22 cellular contexts compared by ENCODE assay signal in the genomic region with DNA sequence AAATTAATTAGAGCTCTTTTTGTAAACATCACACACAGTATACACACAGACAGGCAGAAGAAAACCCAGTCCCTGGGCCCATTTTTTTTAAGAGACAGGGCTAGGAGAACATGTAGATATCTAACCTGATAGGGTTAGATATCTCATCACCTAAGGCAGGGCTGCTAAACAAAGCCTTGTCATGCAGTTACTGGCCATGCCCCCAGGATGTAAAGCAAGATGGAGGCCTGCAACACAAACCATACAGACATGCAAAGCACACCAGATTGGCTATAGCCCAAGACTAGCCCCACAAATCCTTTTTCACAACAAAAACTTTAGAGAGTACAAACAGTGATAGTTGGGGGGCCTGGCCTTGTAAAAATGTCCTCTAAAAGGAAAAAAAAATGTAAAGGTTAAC. TPM values are rescaled to one million over a fixed set of nuclear protein-coding genes. Genes with fewer than 3 reads are reported as not detected.
DNase-seq lines count a peak whose midpoint lies in the region; ATAC-seq, FAIRE-seq and TF ChIP-seq lines count a peak whose summit lies in the region.
"Had no signal": no experiment of that assay in that cellular context is flagged by ENCODE, and none has a peak within 500 bp of the region (broad histone marks: within the 10 kb centered on the region; RNA-seq: fewer than 3 reads in every experiment).

No MANE protein-coding gene starts in this region.

- H3K79me2 ChIP-seq in Loucy (ENCODE audit: insufficient read depth, low read length), result peaks cover 15% of the 10 kb centered on the region
- H3K79me2 ChIP-seq in astrocyte (ENCODE audit: insufficient read depth, low read length), result no peaks in the 10 kb centered on the region
- peaks cover 2% of the 10 kb centered on the region for H3K79me2 ChIP-seq in hepatocyte
- peaks cover 41% of the 10 kb centered on the region for H3K79me2 ChIP-seq in neural progenitor cell (ENCODE audit: low read depth)

- H3K27me3 Mint-ChIP-seq in astrocyte (ENCODE audit: low read depth, unreplicated experiment) (no peaks in the 10 kb centered on the region), neural progenitor cell (ENCODE audit: insufficient read depth, low read depth) (peaks cover 6% of the 10 kb centered on the region)
- H3K27me3 Mint-ChIP-seq: CD4-positive, alpha-beta T cell had no signal

- H3K9me3 ChIP-seq in Loucy (ENCODE audit: insufficient read depth, low read depth, low read length) (no peaks in the 10 kb centered on the region; the same call in 1 of the 2 replicates), astrocyte (ENCODE audit: insufficient read depth, low read depth, low read length) (peaks cover 9% of the 10 kb centered on the region), hepatocyte (ENCODE audit: low read depth) (no peaks in the 10 kb centered on the region), neural progenitor cell (ENCODE audit: low read depth) (no peaks in the 10 kb centered on the region)

- no peak for FAIRE-seq in astrocyte (lab: Jason Lieb, UNC)
- FAIRE-seq: A549, D721Med, G401.6, GM12891, GM19239, H54 had no signal

- no peaks in the 10 kb centered on the region for H3K9me2 ChIP-seq in Loucy (replicated peaks; ENCODE audit: low read depth, low read length)
- H3K9me2 ChIP-seq in hepatocyte (replicated peaks; ENCODE audit: insufficient read depth), result no peaks in the 10 kb centered on the region

- TF ChIP-seq CTCF in Loucy (conservative IDR thresholded peaks at IDR 0.05; ENCODE audit: low read length) (no peak), astrocyte (IDR thresholded peaks at IDR 0.05; ENCODE audit: insufficient read depth, low read depth, low read length) (no peak), hepatocyte (IDR thresholded peaks at IDR 0.05; ENCODE audit: poor library complexity) (no peak), neural progenitor cell (IDR thresholded peaks at IDR 0.05) (no peak)

- H3K27ac ChIP-seq in astrocyte (ENCODE audit: low read depth, low read length) (no peak overlapping the region), hepatocyte (peak overlapping the region; percentile 92), neural progenitor cell (peak overlapping the region; percentile 99)
- H3K27ac ChIP-seq: 22Rv1, A549, C4-2B, GM23248 had no signal

- no peak for ATAC-seq in HG02884 (IDR thresholded peaks at IDR 0.05; ENCODE audit: unreplicated experiment)
- ATAC-seq: A549 had no signal

- no peaks in the 10 kb centered on the region for H4K20me1 ChIP-seq in Loucy (ENCODE audit: insufficient read depth, low read length, poor library complexity, severe bottlenecking)
- H4K20me1 ChIP-seq in astrocyte (ENCODE audit: insufficient read depth, low read length), result no peaks in the 10 kb centered on the region
- H4K20me1 ChIP-seq in hepatocyte (ENCODE audit: insufficient read depth, poor library complexity, severe bottlenecking), result no peaks in the 10 kb centered on the region
- H4K20me1 ChIP-seq in neural progenitor cell (ENCODE audit: low read depth), result peaks cover 28% of the 10 kb centered on the region

- H3K4me3 Mint-ChIP-seq in astrocyte (ENCODE audit: unreplicated experiment) (no peak overlapping the region), neural progenitor cell (no peak overlapping the region)
- H3K4me3 Mint-ChIP-seq: CD4-positive, alpha-beta T cell had no signal

- H3K9ac ChIP-seq in Loucy (ENCODE audit: low read depth, low read length, poor library complexity, severe bottlenecking) (peak overlapping the region; percentile 36), astrocyte (ENCODE audit: low read length) (no peak overlapping the region), neural progenitor cell (peak overlapping the region; percentile 29)
- H3K9ac ChIP-seq: GM23248 had no signal

- H3K4me1 ChIP-seq in Loucy (ENCODE audit: insufficient read depth, low read length, poor library complexity, severe bottlenecking) (peaks cover 11% of the 10 kb centered on the region), astrocyte (ENCODE audit: insufficient read depth, low read length) (no peaks in the 10 kb centered on the region), hepatocyte (ENCODE audit: insufficient read depth) (peaks cover 23% of the 10 kb centered on the region), neural progenitor cell (peaks cover 9% of the 10 kb centered on the region)
- H3K4me1 ChIP-seq: A549, Caco-2 had no signal

- peaks cover 7% of the 10 kb centered on the region for H3K36me3 Mint-ChIP-seq in astrocyte (ENCODE audit: low read depth, unreplicated experiment)
- H3K36me3 Mint-ChIP-seq in neural progenitor cell, result peaks cover 2% of the 10 kb centered on the region

- no peak overlapping the region for H2AFZ ChIP-seq in Loucy (ENCODE audit: low read length)
- H2AFZ ChIP-seq in astrocyte (ENCODE audit: low read depth, low read length), result no peak overlapping the region
- H2AFZ ChIP-seq in hepatocyte, result peak overlapping the region; percentile 6
- H2AFZ ChIP-seq in neural progenitor cell (replicated peaks), result peak overlapping the region; percentile 59
- H2AFZ ChIP-seq: GM23248 had no signal

- peaks cover 24% of the 10 kb centered on the region for H3K9me3 Mint-ChIP-seq in astrocyte (ENCODE audit: unreplicated experiment)
- peaks cover 23% of the 10 kb centered on the region for H3K9me3 Mint-ChIP-seq in neural progenitor cell

- no peaks in the 10 kb centered on the region for H3K36me3 ChIP-seq in Loucy (ENCODE audit: insufficient read depth, low read length)
- H3K36me3 ChIP-seq in astrocyte (ENCODE audit: insufficient read depth, low read length), result no peaks in the 10 kb centered on the region
- H3K36me3 ChIP-seq in hepatocyte (replicated peaks; ENCODE audit: insufficient read depth, low read depth), result no peaks in the 10 kb centered on the region
- H3K36me3 ChIP-seq in neural progenitor cell, result no peaks in the 10 kb centered on the region

- H3K4me1 Mint-ChIP-seq in astrocyte (ENCODE audit: low read depth, unreplicated experiment), result no peaks in the 10 kb centered on the region
- no peaks in the 10 kb centered on the region for H3K4me1 Mint-ChIP-seq in neural progenitor cell

- no peaks in the 10 kb centered on the region for H3K27me3 ChIP-seq in Loucy (ENCODE audit: insufficient read depth, low read length, poor library complexity, severe bottlenecking)
- no peaks in the 10 kb centered on the region for H3K27me3 ChIP-seq in astrocyte (ENCODE audit: insufficient read depth, low read length)
- H3K27me3 ChIP-seq in hepatocyte, result no peaks in the 10 kb centered on the region
- H3K27me3 ChIP-seq in neural progenitor cell, result no peaks in the 10 kb centered on the region

- H3K27ac Mint-ChIP-seq in astrocyte (ENCODE audit: unreplicated experiment), result peak overlapping the region; percentile 59
- no peak overlapping the region for H3K27ac Mint-ChIP-seq in neural progenitor cell
- H3K27ac Mint-ChIP-seq: CD4-positive, alpha-beta T cell had no signal

- no peak overlapping the region for H3K4me2 ChIP-seq in Loucy (ENCODE audit: low read depth, low read length, poor library complexity, severe bottlenecking)
- no peak overlapping the region for H3K4me2 ChIP-seq in astrocyte (ENCODE audit: low read length)
- H3K4me2 ChIP-seq in hepatocyte, result peak overlapping the region; percentile 52
- peak overlapping the region; percentile 19 for H3K4me2 ChIP-seq in neural progenitor cell
- H3K4me2 ChIP-seq: A549 had no signal

- H3K4me3 ChIP-seq in Loucy (ENCODE audit: low read length, poor library complexity, severe bottlenecking) (no peak overlapping the region), astrocyte (ENCODE audit: insufficient read depth, low read depth, low read length) (no peak overlapping the region), hepatocyte (no peak overlapping the region), neural progenitor cell (no peak overlapping the region)
- H3K4me3 ChIP-seq: A549, GM23248 had no signal

- H3F3A ChIP-seq in Loucy (ENCODE audit: low read depth) (no peaks in the 10 kb centered on the region), neural progenitor cell (ENCODE audit: low read depth) (peaks cover 38% of the 10 kb centered on the region)

- DNase-seq in astrocyte (ENCODE audit: low read depth) (no peak), hepatocyte (ENCODE audit: low spot score) (no peak), neural progenitor cell (ENCODE audit: low spot score) (no peak), NCI-H226 (no peak), NCI-H2107 (lab: John Stamatoyannopoulos, UW) (no peak), Kasumi-1 (lab: John Stamatoyannopoulos, UW) (no peak)
- DNase-seq: AML-193; Caco-2; CD4-positive, alpha-beta T cell had no signal

RNA-seq across cellular contexts. Expression of a gene that starts 20.5 kb away (rescaled TPM):
- 0.84 and 2.0 TPM in 2 replicates for total RNA-seq in astrocyte
- total RNA-seq in hepatocyte, result 0.28 TPM in 1 of 2 replicates, not detected in the other
- 2.1 TPM in 1 of 2 replicates, not detected in the other for polyA plus RNA-seq in hepatocyte
- not detected in 2 replicates for total RNA-seq in neural progenitor cell (ENCODE audit: low replicate concordance)
- total RNA-seq: Caco-2; CD4-positive, alpha-beta T cell; GM23248; HT-29 had no signal
- polyA plus RNA-seq: A549, BJ, GM23248 had no signal

RNA-seq across cellular contexts. Expression of a gene that starts 30.4 kb away (rescaled TPM):
- total RNA-seq in astrocyte, result not detected in 2 replicates
- not detected in 2 replicates for total RNA-seq in hepatocyte
- polyA plus RNA-seq in hepatocyte, result 0.36 TPM in 1 of 2 replicates, not detected in the other
- not detected in 2 replicates for total RNA-seq in neural progenitor cell (ENCODE audit: low replicate concordance)
- total RNA-seq: Caco-2; CD4-positive, alpha-beta T cell; GM23248; HT-29 had no signal
- polyA plus RNA-seq: A549, BJ, GM23248 had no signal

RNA-seq across cellular contexts. Expression of a gene that starts 42.6 kb away (rescaled TPM):
- not detected in 2 replicates for total RNA-seq in astrocyte
- 5.0 and 5.7 TPM in 2 replicates for total RNA-seq in hepatocyte
- 4.9 and 5.9 TPM in 2 replicates for polyA plus RNA-seq in hepatocyte
- total RNA-seq in neural progenitor cell (ENCODE audit: low replicate concordance), result 0.28 and 1.0 TPM in 2 replicates
- total RNA-seq: Caco-2, HT-29 had no signal

RNA-seq across cellular contexts. Expression of a gene that starts 59.5 kb away (rescaled TPM):
- not detected in 2 replicates for total RNA-seq in astrocyte
- 0.08 and 1.2 TPM in 2 replicates for total RNA-seq in hepatocyte
- 0.54 and 0.73 TPM in 2 replicates for polyA plus RNA-seq in hepatocyte
- not detected in 2 replicates for total RNA-seq in neural progenitor cell (ENCODE audit: low replicate concordance)
- total RNA-seq: Caco-2, GM23248, HT-29 had no signal
- polyA plus RNA-seq: A549, BJ, GM23248 had no signal

Comparison
In these comparisons a context has a peak if more than half of its experiments do, and no peak if none do; other contexts are left out.
1. H2AFZ ChIP-seq: peak in hepatocyte (single experiment) and neural progenitor cell (single experiment); none in Loucy (single experiment) and astrocyte (single experiment).
2. H3K4me2 ChIP-seq: peak in hepatocyte (single experiment) and neural progenitor cell (single experiment); none in Loucy (single experiment) and astrocyte (single experiment).